ENCODE assay signal across 10 cellular contexts in the genomic region with DNA sequence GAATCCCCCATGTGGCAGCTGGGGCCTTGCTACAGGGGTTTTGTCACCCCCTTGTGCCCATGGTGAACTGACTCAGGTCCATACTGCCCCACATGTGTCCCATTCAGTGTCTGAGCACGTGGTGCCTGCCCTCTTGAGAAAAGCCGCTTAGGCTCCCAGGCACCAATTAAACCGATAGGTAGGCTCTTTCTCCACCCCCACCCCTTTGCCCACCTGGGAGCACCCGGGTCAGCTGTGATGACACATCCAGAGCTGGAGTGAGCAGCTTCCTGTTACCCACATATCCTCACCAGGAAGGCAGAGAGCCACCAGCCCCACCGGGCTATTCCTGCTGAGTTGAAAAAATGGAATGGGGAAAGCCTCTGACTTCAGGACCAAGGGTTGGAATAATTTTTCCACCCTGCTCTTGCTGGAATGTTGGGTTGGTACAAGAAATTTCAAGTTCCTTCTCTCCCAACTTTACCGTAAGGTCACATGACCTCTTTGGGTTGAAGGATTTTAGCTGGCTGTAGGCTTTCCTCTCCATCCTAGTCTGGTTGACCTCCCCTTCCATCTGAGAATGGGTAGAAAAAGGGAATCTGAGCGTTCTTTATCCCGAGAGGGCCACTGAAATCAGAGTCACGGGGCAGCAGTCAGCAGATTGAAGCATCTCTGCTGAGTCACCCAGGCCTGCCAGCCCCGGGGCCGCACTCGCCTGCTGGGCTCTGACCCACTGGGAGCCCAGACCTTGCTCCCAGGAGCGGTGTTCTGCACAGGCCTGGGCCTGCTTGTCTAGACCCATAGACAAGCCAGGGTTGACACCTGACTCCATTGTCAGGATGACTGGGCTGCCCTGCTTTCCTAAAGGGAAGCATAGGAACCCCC.
DNase-seq lines count a peak whose midpoint lies in the region; ATAC-seq and TF ChIP-seq lines count a peak whose summit lies in the region.
"Had no signal": no experiment of that assay in that cellular context is flagged by ENCODE, and none has a peak within 500 bp of the region (broad histone marks: within the 10 kb centered on the region; RNA-seq: fewer than 3 reads in every experiment).

No MANE protein-coding gene starts in this region.

- no peaks in the 10 kb centered on the region for H3K27me3 Mint-ChIP-seq in nephron (ENCODE audit: low read depth)

- no peaks in the 10 kb centered on the region for H3K9me3 Mint-ChIP-seq in nephron

- H3K27ac Mint-ChIP-seq in nephron, result peak overlapping the region in 2 of 3 experiments; percentile 64 to 70

- H3K36me3 Mint-ChIP-seq in nephron (ENCODE audit: low read depth), result no peaks in the 10 kb centered on the region

- TF ChIP-seq CTCF in choroid plexus epithelial cell (conservative IDR thresholded peaks at IDR 0.05; ENCODE audit: low read depth, low read length) (no peak), nephron (IDR thresholded peaks at IDR 0.05; ENCODE audit: unreplicated experiment in 3 of 3) (no peak)

- ATAC-seq in HG02571 (IDR thresholded peaks at IDR 0.05; ENCODE audit: unreplicated experiment) (no peak), GM21423 (IDR thresholded peaks at IDR 0.05; ENCODE audit: unreplicated experiment) (no peak)
- ATAC-seq: gastroesophageal sphincter, pancreas had no signal

- no peak overlapping the region for H3K4me3 Mint-ChIP-seq in nephron

- H3K4me3 ChIP-seq in choroid plexus epithelial cell (ENCODE audit: low read depth, low read length), result no peak overlapping the region
- H3K4me3 ChIP-seq: gastroesophageal sphincter, pancreas had no signal

- H3K4me1 Mint-ChIP-seq in nephron, result peaks cover 79% of the 10 kb centered on the region

- peak; percentile 44 for DNase-seq in CD1c-positive myeloid dendritic cell (ENCODE audit: extremely low spot score)
- DNase-seq in NAMALWA (ENCODE audit: low spot score), result peak; percentile 43
- peak; percentile 87 for DNase-seq in choroid plexus epithelial cell (ENCODE audit: low read depth)
- DNase-seq in GM19240 (ENCODE audit: insufficient read length, low spot score), result no peak
- no peak for DNase-seq in cortex of kidney (lab: John Stamatoyannopoulos, UW)

Comparison
In these comparisons a context has a peak if more than half of its experiments do, and no peak if none do; other contexts are left out.
1. DNase-seq: peak in CD1c-positive myeloid dendritic cell (single experiment), NAMALWA (single experiment) and choroid plexus epithelial cell (single experiment); none in GM19240 (single experiment) and cortex of kidney (single experiment).